Comparison of ENCODE assay signal across 17 cellular contexts in genomic region chr2:127768775-127769479, GRCh38. TPM values are rescaled to one million over a fixed set of nuclear protein-coding genes. Genes with fewer than 3 reads are reported as not detected.
DNase-seq lines count a peak whose midpoint lies in the region; ATAC-seq, FAIRE-seq and TF ChIP-seq lines count a peak whose summit lies in the region.
"Had no signal": no experiment of that assay in that cellular context is flagged by ENCODE, and none has a peak within 500 bp of the region (broad histone marks: within the 10 kb centered on the region; RNA-seq: fewer than 3 reads in every experiment).

No MANE protein-coding gene starts in this region.

- H2AFZ ChIP-seq in PC-3 (ENCODE audit: low read length): no peak overlapping the region

- H3F3A ChIP-seq in PC-3 (ENCODE audit: low read length, unreplicated experiment): no peaks in the 10 kb centered on the region

- H3K4me1 ChIP-seq in skeletal muscle tissue (ENCODE audit: control insufficient read depth in 3 of 3, insufficient read depth in 3 of 3, low read length in 3 of 3) (peaks cover 4 to 6% (median 5%) of the 10 kb centered on the region in 3 donors), PC-3 (ENCODE audit: insufficient read depth, low read length) (peaks cover 20% of the 10 kb centered on the region)
- H3K4me1 ChIP-seq: body of pancreas had no signal

- DNase-seq in GM19239 (ENCODE audit: insufficient read length, low spot score) (no peak), RKO (ENCODE audit: low spot score) (peak; percentile 32), PC-3 (no peak), H54 (ENCODE audit: insufficient read length, low spot score) (no peak), NCI-H1436 treated with DMSO at 0.1 percent for 48 hours (lab: John Stamatoyannopoulos, UW) (no peak)
- DNase-seq: activated gamma-delta T cell treated with Interleukin-2 at 50 U/mL for 16 hours; body of pancreas; effector memory CD4-positive, alpha-beta T cell; Kasumi-1; NCI-H1417 treated with DMSO at 0.1 percent for 48 hours; NCI-H446 treated with DMSO at 0.1 percent for 48 hours; stimulated activated CD4-positive, alpha-beta T cell treated with anti-CD3 and anti-CD28 coated beads, Interleukin-12 subunit alpha, Interleukin-12 subunit beta, amount 100 ng/mL, for 4 hours had no signal

- peak overlapping the region; percentile 2 for H3K27ac ChIP-seq in skeletal muscle tissue (ENCODE audit: low read depth, low read length)
- no peak overlapping the region for H3K27ac ChIP-seq in PC-3 (ENCODE audit: low read length)
- H3K27ac ChIP-seq: body of pancreas, C4-2B, gastroesophageal sphincter had no signal

- POLR2A ChIA-PET in PC-3 (lab: Charles Lee; ENCODE audit: unreplicated experiment): no interaction called here

- CTCF ChIA-PET in PC-3 (lab: Charles Lee): no interaction called here

- FAIRE-seq in GM19239 (lab: Jason Lieb, UNC): peak; percentile 4
- FAIRE-seq in H54 (lab: Jason Lieb, UNC): no peak

- H3K36me3 ChIP-seq in skeletal muscle tissue (ENCODE audit: control insufficient read depth in 3 of 3, insufficient read depth in 3 of 3, low read length in 3 of 3): peaks cover 14 to 29% (median 22%) of the 10 kb centered on the region in 3 donors
- H3K36me3 ChIP-seq in PC-3 (ENCODE audit: low read depth, low read length): peaks cover 45% of the 10 kb centered on the region

- no peaks in the 10 kb centered on the region for H4K20me1 ChIP-seq in PC-3 (ENCODE audit: low read length)

- no peak overlapping the region for H3K4me2 ChIP-seq in PC-3 (ENCODE audit: low read length)

- TF ChIP-seq POLR2A in H54 (IDR thresholded peaks at IDR 0.05; ENCODE audit: low read depth, low read length): no peak

- ATAC-seq in esophagus mucosa (peak; percentile 65), PC-3 (no peak)
- ATAC-seq: body of pancreas, gastroesophageal sphincter, SK-N-SH treated with all-trans-retinoic acid at 6 μM for 48 hours had no signal

- no peak overlapping the region for H3K4me3 ChIP-seq in skeletal muscle tissue (ENCODE audit: low read length in 3 of 3)
- no peak overlapping the region for H3K4me3 ChIP-seq in PC-3 (ENCODE audit: low read length)
- H3K4me3 ChIP-seq: body of pancreas, gastroesophageal sphincter had no signal

- H3K9me3 ChIP-seq in skeletal muscle tissue (ENCODE audit: control insufficient read depth in 3 of 3, low read length in 3 of 3): no peaks in the 10 kb centered on the region
- H3K9me3 ChIP-seq in PC-3 (ENCODE audit: low read length): no peaks in the 10 kb centered on the region
- H3K9me3 ChIP-seq: body of pancreas, gastroesophageal sphincter had no signal

- intact Hi-C loops in PC-3 (cut with micrococcal nuclease): no loop called here

- H3K9ac ChIP-seq in skeletal muscle tissue (ENCODE audit: low read depth in 1 of 3, low read length in 3 of 3) (no peak overlapping the region), PC-3 (ENCODE audit: low read length) (no peak overlapping the region)

- no peaks in the 10 kb centered on the region for H3K27me3 ChIP-seq in skeletal muscle tissue (ENCODE audit: control insufficient read depth in 3 of 3, insufficient read depth in 3 of 3, low read length in 3 of 3)
- H3K27me3 ChIP-seq in PC-3 (ENCODE audit: low read length): no peaks in the 10 kb centered on the region
- H3K27me3 ChIP-seq: body of pancreas, gastroesophageal sphincter had no signal

- H3K79me2 ChIP-seq in PC-3 (ENCODE audit: low read length): peaks cover 38% of the 10 kb centered on the region

- no peak for TF ChIP-seq CTCF in PC-3 (conservative IDR thresholded peaks at IDR 0.05; ENCODE audit: low read depth, low read length)

- H3K9me2 ChIP-seq in PC-3 (replicated peaks; ENCODE audit: low read length): no peaks in the 10 kb centered on the region

- BruUV-seq in PC-3 (replicated peaks; lab: Mats Ljungman, UMichigan): no TSS peak

RNA-seq across cellular contexts. Expression of gene WDR33, which starts 42.0 kb away (rescaled TPM):
- 38.3 TPM for total RNA-seq in esophagus mucosa
- total RNA-seq in skeletal muscle tissue: 41.2 TPM
- total RNA-seq in PC-3 (2014; rRNA removed): 31.4 and 31.7 TPM in 2 replicates
